Comparison of ENCODE assay signal across 8 cellular contexts in the genomic region with DNA sequence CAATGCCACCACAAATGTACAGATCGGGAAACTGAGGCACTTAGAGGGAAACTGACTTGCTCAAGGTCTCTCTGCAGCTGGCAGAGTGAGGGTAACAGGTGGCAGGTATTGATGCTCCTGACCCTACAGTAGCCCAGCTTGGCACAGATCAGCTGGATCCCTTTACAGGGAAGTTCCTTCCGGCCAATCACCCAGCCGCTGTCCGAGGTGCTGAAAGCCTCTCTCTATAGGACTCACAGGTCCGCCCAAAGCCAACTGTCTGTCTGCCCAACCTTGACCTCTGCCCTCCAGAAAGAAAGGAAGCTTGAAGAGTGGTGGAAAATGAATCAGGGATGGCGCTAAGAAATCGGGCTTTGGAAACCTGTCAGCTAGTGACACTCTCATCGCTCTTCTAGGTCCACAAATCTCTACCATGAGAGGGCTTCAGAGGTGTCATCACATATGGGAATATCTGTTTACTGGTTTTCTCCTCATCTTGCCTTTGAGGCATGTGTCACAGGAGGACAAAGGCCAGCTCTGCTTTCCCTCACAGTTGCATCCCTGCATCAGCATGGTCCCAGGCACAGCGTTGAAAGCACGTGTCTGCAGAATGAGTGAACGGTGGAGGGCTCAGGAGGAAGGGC.
DNase-seq lines count a peak whose midpoint lies in the region; ATAC-seq and TF ChIP-seq lines count a peak whose summit lies in the region.

No MANE protein-coding gene starts in this region.

- no peak overlapping the region for H3K9ac ChIP-seq in NT2/D1 (ENCODE audit: insufficient read length, low read depth)
- no peak overlapping the region for H3K9ac ChIP-seq in neuronal stem cell (ENCODE audit: low read depth, low read length, poor library complexity)

- H3K14ac ChIP-seq in neuronal stem cell (ENCODE audit: low read length), result no peak overlapping the region

- no peak overlapping the region for H3K23ac ChIP-seq in neuronal stem cell (ENCODE audit: low read depth, low read length, poor library complexity)

- no peak overlapping the region for H3K18ac ChIP-seq in neuronal stem cell (ENCODE audit: low read length)

- TF ChIP-seq CTCF in HEK293 (tag by site-specific recombination; IDR thresholded peaks at IDR 0.05), result no peak

- H2BK120ac ChIP-seq in neuronal stem cell (ENCODE audit: low read depth, low read length), result no peak overlapping the region

- DNase-seq in NT2/D1 (ENCODE audit: low read depth, low spot score), result peak; percentile 57
- DNase-seq in ecto neural progenitor cell (ENCODE audit: low spot score), result peak; percentile 76
- DNase-seq in neuronal stem cell (ENCODE audit: low spot score), result peak; percentile 66
- no peak for DNase-seq in effector memory CD4-positive, alpha-beta T cell
- no peak for DNase-seq in effector CD8-positive, alpha-beta T cell (lab: John Stamatoyannopoulos, UW)
- no peak for DNase-seq in ureter (ENCODE audit: low spot score)

- no peak overlapping the region for H2AK5ac ChIP-seq in neuronal stem cell (ENCODE audit: low read depth, low read length)

- H3K36me3 ChIP-seq in HEK293 (ENCODE audit: control insufficient read depth in 2 of 2, insufficient read depth in 1 of 2, low read length in 2 of 2), result no peaks in the 10 kb centered on the region
- H3K36me3 ChIP-seq in NT2/D1 (ENCODE audit: insufficient read depth, insufficient read length, low read length), result no peaks in the 10 kb centered on the region
- no peaks in the 10 kb centered on the region for H3K36me3 ChIP-seq in neuronal stem cell (replicated peaks in 1 of 2; ENCODE audit: control insufficient read depth in 2 of 2, insufficient read depth in 2 of 2, low read length in 2 of 2)
- no peaks in the 10 kb centered on the region for H3K36me3 ChIP-seq in effector memory CD4-positive, alpha-beta T cell (ENCODE audit: control insufficient read depth, insufficient read depth, low read length)

- H3K27ac ChIP-seq in HEK293 (ENCODE audit: extremely low read depth, low read depth, low read length) (no peak overlapping the region), neuronal stem cell (replicated peaks; ENCODE audit: low read length) (no peak overlapping the region)
- no peak overlapping the region for H3K27ac ChIP-seq in effector memory CD4-positive, alpha-beta T cell (ENCODE audit: insufficient read depth, low read length, poor library complexity, severe bottlenecking)

- no peak overlapping the region for H2BK12ac ChIP-seq in neuronal stem cell (ENCODE audit: low read length)

- no peak overlapping the region for H2BK5ac ChIP-seq in neuronal stem cell (ENCODE audit: low read length)

- no peak for ATAC-seq in HG03457 (IDR thresholded peaks at IDR 0.05; ENCODE audit: unreplicated experiment)

- H3K4me1 ChIP-seq in HEK293 (ENCODE audit: control insufficient read depth, insufficient read depth, low read length) (no peaks in the 10 kb centered on the region), NT2/D1 (ENCODE audit: insufficient read depth, insufficient read length) (peaks cover 2% of the 10 kb centered on the region), neuronal stem cell (ENCODE audit: control insufficient read depth in 2 of 2, insufficient read depth in 1 of 2, low read depth in 1 of 2, low read length in 2 of 2) (no peaks in the 10 kb centered on the region)
- no peaks in the 10 kb centered on the region for H3K4me1 ChIP-seq in effector memory CD4-positive, alpha-beta T cell (ENCODE audit: control insufficient read depth, insufficient read depth, low read length, poor library complexity, severe bottlenecking)

- no peak overlapping the region for H3K4me3 ChIP-seq in HEK293 (ENCODE audit: low read depth, low read length)
- no peak overlapping the region for H3K4me3 ChIP-seq in NT2/D1 (ENCODE audit: insufficient read length, low read depth)
- no peak overlapping the region for H3K4me3 ChIP-seq in neuronal stem cell (ENCODE audit: low read length in 2 of 2)
- H3K4me3 ChIP-seq in effector memory CD4-positive, alpha-beta T cell (ENCODE audit: insufficient read depth, low read depth, low read length, poor library complexity, severe bottlenecking), result no peak overlapping the region

- H3K9me3 ChIP-seq in HEK293 (ENCODE audit: control insufficient read depth, insufficient read depth, low read depth, low read length) (no peaks in the 10 kb centered on the region), NT2/D1 (ENCODE audit: insufficient read depth, low read length) (no peaks in the 10 kb centered on the region), neuronal stem cell (replicated peaks in 1 of 2; ENCODE audit: control insufficient read depth in 2 of 2, insufficient read depth in 1 of 2, low read depth in 1 of 2, low read length in 2 of 2) (no peaks in the 10 kb centered on the region)
- H3K9me3 ChIP-seq in effector memory CD4-positive, alpha-beta T cell (ENCODE audit: control insufficient read depth, low read length), result no peaks in the 10 kb centered on the region

- CTCF ChIA-PET in HEK293 (lab: Yijun Ruan, JAX), result no interaction called here

- POLR2A ChIA-PET in HEK293 (lab: Yijun Ruan, JAX), result no interaction called here

- no peaks in the 10 kb centered on the region for H3K79me1 ChIP-seq in neuronal stem cell (ENCODE audit: low read depth, low read length)

- no peak overlapping the region for H3K4me2 ChIP-seq in neuronal stem cell (ENCODE audit: insufficient read depth, low read length, poor library complexity, severe bottlenecking)

- no CpG with 5 or more reads among the region's 11 CpGs for WGBS in neuronal stem cell (ENCODE audit: extremely low coverage in 2 of 2, insufficient read length in 2 of 2, insufficient replicate concordance in 1 of 2), 2 donors

- H2BK15ac ChIP-seq in neuronal stem cell (ENCODE audit: low read length), result no peak overlapping the region

- no peaks in the 10 kb centered on the region for H3K27me3 ChIP-seq in NT2/D1 (ENCODE audit: insufficient read depth, insufficient read length)
- peaks cover 0 to 3% (median 0%) of the 10 kb centered on the region in 3 experiments for H3K27me3 ChIP-seq in neuronal stem cell (ENCODE audit: control insufficient read depth in 3 of 3, insufficient read depth in 3 of 3, low read depth in 1 of 3, low read length in 3 of 3)
- H3K27me3 ChIP-seq in effector memory CD4-positive, alpha-beta T cell (replicated peaks; ENCODE audit: control insufficient read depth, insufficient read depth, low read length, poor library complexity, severe bottlenecking), result no peaks in the 10 kb centered on the region

- no peak overlapping the region for H2AFZ ChIP-seq in neuronal stem cell (ENCODE audit: low read length)

- no peak overlapping the region for H4K8ac ChIP-seq in neuronal stem cell (ENCODE audit: low read depth, low read length)

- no peak overlapping the region for H4K91ac ChIP-seq in neuronal stem cell (ENCODE audit: low read depth, low read length, poor library complexity)

- no peak overlapping the region for H3K4ac ChIP-seq in neuronal stem cell (ENCODE audit: low read length)

TF ChIP-seq in HEK293, 187 proteins besides CTCF, POLR2A, EP300 and RAD21:
- TF ChIP-seq, protein P1, sequence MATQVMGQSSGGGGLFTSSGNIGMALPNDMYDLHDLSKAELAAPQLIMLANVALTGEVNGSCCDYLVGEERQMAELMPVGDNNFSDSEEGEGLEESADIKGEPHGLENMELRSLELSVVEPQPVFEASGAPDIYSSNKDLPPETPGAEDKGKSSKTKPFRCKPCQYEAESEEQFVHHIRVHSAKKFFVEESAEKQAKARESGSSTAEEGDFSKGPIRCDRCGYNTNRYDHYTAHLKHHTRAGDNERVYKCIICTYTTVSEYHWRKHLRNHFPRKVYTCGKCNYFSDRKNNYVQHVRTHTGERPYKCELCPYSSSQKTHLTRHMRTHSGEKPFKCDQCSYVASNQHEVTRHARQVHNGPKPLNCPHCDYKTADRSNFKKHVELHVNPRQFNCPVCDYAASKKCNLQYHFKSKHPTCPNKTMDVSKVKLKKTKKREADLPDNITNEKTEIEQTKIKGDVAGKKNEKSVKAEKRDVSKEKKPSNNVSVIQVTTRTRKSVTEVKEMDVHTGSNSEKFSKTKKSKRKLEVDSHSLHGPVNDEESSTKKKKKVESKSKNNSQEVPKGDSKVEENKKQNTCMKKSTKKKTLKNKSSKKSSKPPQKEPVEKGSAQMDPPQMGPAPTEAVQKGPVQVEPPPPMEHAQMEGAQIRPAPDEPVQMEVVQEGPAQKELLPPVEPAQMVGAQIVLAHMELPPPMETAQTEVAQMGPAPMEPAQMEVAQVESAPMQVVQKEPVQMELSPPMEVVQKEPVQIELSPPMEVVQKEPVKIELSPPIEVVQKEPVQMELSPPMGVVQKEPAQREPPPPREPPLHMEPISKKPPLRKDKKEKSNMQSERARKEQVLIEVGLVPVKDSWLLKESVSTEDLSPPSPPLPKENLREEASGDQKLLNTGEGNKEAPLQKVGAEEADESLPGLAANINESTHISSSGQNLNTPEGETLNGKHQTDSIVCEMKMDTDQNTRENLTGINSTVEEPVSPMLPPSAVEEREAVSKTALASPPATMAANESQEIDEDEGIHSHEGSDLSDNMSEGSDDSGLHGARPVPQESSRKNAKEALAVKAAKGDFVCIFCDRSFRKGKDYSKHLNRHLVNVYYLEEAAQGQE (tag by site-specific recombination; IDR thresholded peaks at IDR 0.05), result peak; percentile 97
- TF ChIP-seq, protein P2, sequence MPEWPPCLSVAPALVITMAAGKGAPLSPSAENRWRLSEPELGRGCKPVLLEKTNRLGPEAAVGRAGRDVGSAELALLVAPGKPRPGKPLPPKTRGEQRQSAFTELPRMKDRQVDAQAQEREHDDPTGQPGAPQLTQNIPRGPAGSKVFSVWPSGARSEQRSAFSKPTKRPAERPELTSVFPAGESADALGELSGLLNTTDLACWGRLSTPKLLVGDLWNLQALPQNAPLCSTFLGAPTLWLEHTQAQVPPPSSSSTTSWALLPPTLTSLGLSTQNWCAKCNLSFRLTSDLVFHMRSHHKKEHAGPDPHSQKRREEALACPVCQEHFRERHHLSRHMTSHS (tag by site-specific recombination; IDR thresholded peaks at IDR 0.05), result no peak

Comparison
In these comparisons a context has a peak if more than half of its experiments do, and no peak if none do; other contexts are left out.
1. DNase-seq: peak in NT2/D1 (single experiment), ecto neural progenitor cell (single experiment) and neuronal stem cell (single experiment); none in effector memory CD4-positive, alpha-beta T cell (0 of 3), effector CD8-positive, alpha-beta T cell (single experiment) and ureter (single experiment).